ENCODE assay signal across 13 cellular contexts in the genomic region with DNA sequence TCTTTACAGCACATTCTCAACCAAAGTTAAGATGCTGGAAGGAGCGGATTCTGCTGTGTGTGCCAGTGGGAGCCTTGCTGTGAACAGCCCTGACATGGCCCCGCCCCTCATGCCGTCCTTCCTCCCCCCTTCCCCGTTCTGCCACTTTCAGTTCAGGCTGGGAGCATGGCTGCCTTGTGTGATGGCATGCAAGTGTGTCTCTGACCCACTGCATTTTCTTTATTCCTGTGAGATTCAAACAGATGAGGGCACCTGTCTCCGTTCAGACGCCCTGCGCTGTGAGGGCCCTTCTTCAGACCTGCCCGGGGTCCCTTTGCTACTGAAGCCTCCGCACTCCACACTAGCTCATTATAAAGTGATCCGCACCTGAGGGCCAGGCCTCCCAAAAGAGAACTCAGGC.
A peak's percentile ranks its signal among the peaks of the same experiment; 100 is the strongest.
DNase-seq lines count a peak whose midpoint lies in the region; ATAC-seq and TF ChIP-seq lines count a peak whose summit lies in the region.
"Had no signal": no experiment of that assay in that cellular context is flagged by ENCODE, and none has a peak within 500 bp of the region (broad histone marks: within the 10 kb centered on the region; RNA-seq: fewer than 3 reads in every experiment).

No MANE protein-coding gene starts in this region.

- H3K9me3 ChIP-seq in RWPE2 (ENCODE audit: severe bottlenecking), result no peaks in the 10 kb centered on the region
- H3K9me3 ChIP-seq in neuronal stem cell (replicated peaks in 1 of 2; ENCODE audit: control insufficient read depth in 2 of 2, insufficient read depth in 1 of 2, low read depth in 1 of 2, low read length in 2 of 2), result peaks cover 0 to 4% of the 10 kb centered on the region in 2 donors

- peaks cover 15 to 17% of the 10 kb centered on the region in 2 donors for H3K4me1 Mint-ChIP-seq in stimulated activated naive B cell treated with anti-CD40 and anti-IgM and Interleukin-4, amounts not matched to agents 10 μg/mL and 1 μg/mL and 100 μg/mL, for 72 hours
- H3K4me1 Mint-ChIP-seq in T-helper 2 cell treated with Interferon-gamma antibody and Interleukin-4, amounts not matched to agents 5 μg/mL and 100 μg/mL, for 36 hours (ENCODE audit: low read depth), result peaks cover 9% of the 10 kb centered on the region

- H3K79me1 ChIP-seq in neuronal stem cell (ENCODE audit: low read depth, low read length), result peaks cover 16% of the 10 kb centered on the region

- WGBS in neuronal stem cell (ENCODE audit: extremely low coverage in 2 of 2, insufficient read length in 2 of 2, insufficient replicate concordance in 1 of 2), 2 donors, result no CpG with 5 or more reads among the region's 10 CpGs

- no peak overlapping the region for H2BK12ac ChIP-seq in neuronal stem cell (ENCODE audit: low read length)

- peaks cover 38 to 60% of the 10 kb centered on the region in 2 donors for H3K36me3 Mint-ChIP-seq in stimulated activated naive B cell treated with anti-CD40 and anti-IgM and Interleukin-4, amounts not matched to agents 10 μg/mL and 1 μg/mL and 100 μg/mL, for 72 hours
- H3K36me3 Mint-ChIP-seq in T-helper 2 cell treated with Interferon-gamma antibody and Interleukin-4, amounts not matched to agents 5 μg/mL and 100 μg/mL, for 36 hours (ENCODE audit: low read depth), result peaks cover 27% of the 10 kb centered on the region

- H4K8ac ChIP-seq in neuronal stem cell (ENCODE audit: low read depth, low read length), result no peak overlapping the region

- no peak for TF ChIP-seq CTCF in RWPE2 (IDR thresholded peaks at IDR 0.05; ENCODE audit: poor library complexity, severe bottlenecking)

- H2AFZ ChIP-seq in neuronal stem cell (ENCODE audit: low read length), result no peak overlapping the region
- H2AFZ ChIP-seq: GM23248 had no signal

- peak overlapping the region; percentile 71 for H2AK5ac ChIP-seq in neuronal stem cell (ENCODE audit: low read depth, low read length)

- H2BK5ac ChIP-seq in neuronal stem cell (ENCODE audit: low read length), result peak overlapping the region; percentile 39

- H3K9ac ChIP-seq in neuronal stem cell (ENCODE audit: low read depth, low read length, poor library complexity), result no peak overlapping the region
- H3K9ac ChIP-seq: BLaER1, GM23248 had no signal

- H3K36me3 ChIP-seq in RWPE2 (ENCODE audit: low read depth) (peaks cover 21% of the 10 kb centered on the region), neuronal stem cell (replicated peaks in 1 of 2; ENCODE audit: control insufficient read depth in 2 of 2, insufficient read depth in 2 of 2, low read length in 2 of 2) (peaks cover 13 to 50% of the 10 kb centered on the region in 2 donors)

- ATAC-seq in RWPE2 (ENCODE audit: low read depth), result no peak
- no peak for ATAC-seq in stimulated activated naive B cell treated with anti-CD40 and anti-IgM and Interleukin-4, amounts not matched to agents 10 μg/mL and 1 μg/mL and 100 μg/mL, for 72 hours (replicated peaks)

- no peak overlapping the region for H3K14ac ChIP-seq in neuronal stem cell (ENCODE audit: low read length)

- no peak overlapping the region for H3K4me3 ChIP-seq in RWPE2 (ENCODE audit: severe bottlenecking)
- H3K4me3 ChIP-seq in neuronal stem cell (ENCODE audit: low read length in 2 of 2), result no peak overlapping the region
- H3K4me3 ChIP-seq: BLaER1, GM23248 had no signal

- DNase-seq in activated effector memory CD4-positive, alpha-beta T cell treated with anti-CD3 and anti-CD28 coated beads, Interleukin-2, amount 50 U/mL, for 16 hours, result peak; percentile 31
- no peak for DNase-seq in activated effector memory CD4-positive, alpha-beta T cell treated with Interleukin-2 at 50 U/mL for 16 hours
- peak; percentile 80 for DNase-seq in RWPE2 (ENCODE audit: low spot score)
- DNase-seq in neuronal stem cell (ENCODE audit: low spot score), result no peak
- no peak for DNase-seq in stimulated activated naive B cell treated with anti-CD40 and anti-IgM and Interleukin-4, amounts not matched to agents 10 μg/mL and 1 μg/mL and 100 μg/mL, for 72 hours
- DNase-seq in T-helper 2 cell treated with Interferon-gamma antibody and Interleukin-4, amounts not matched to agents 5 μg/mL and 100 μg/mL, for 36 hours (ENCODE audit: low spot score), result no peak
- no peak for DNase-seq in NCI-H510A treated with DMSO at 0.1 percent for 48 hours (lab: John Stamatoyannopoulos, UW)
- DNase-seq: 8988T; AML-193; CD8-positive, alpha-beta memory T cell; GM23248; H7 had no signal

- peaks cover 4 to 5% of the 10 kb centered on the region in 2 donors for H3K9me3 Mint-ChIP-seq in stimulated activated naive B cell treated with anti-CD40 and anti-IgM and Interleukin-4, amounts not matched to agents 10 μg/mL and 1 μg/mL and 100 μg/mL, for 72 hours
- H3K9me3 Mint-ChIP-seq in T-helper 2 cell treated with Interferon-gamma antibody and Interleukin-4, amounts not matched to agents 5 μg/mL and 100 μg/mL, for 36 hours, result peaks cover 10% of the 10 kb centered on the region

- H3K23ac ChIP-seq in neuronal stem cell (ENCODE audit: low read depth, low read length, poor library complexity), result peak overlapping the region; percentile 91

- H3K4me3 Mint-ChIP-seq in stimulated activated naive B cell treated with anti-CD40 and anti-IgM and Interleukin-4, amounts not matched to agents 10 μg/mL and 1 μg/mL and 100 μg/mL, for 72 hours, result no peak overlapping the region
- H3K4me3 Mint-ChIP-seq in T-helper 2 cell treated with Interferon-gamma antibody and Interleukin-4, amounts not matched to agents 5 μg/mL and 100 μg/mL, for 36 hours, result no peak overlapping the region
- H3K4me3 Mint-ChIP-seq: CD8-positive, alpha-beta memory T cell had no signal

- H3K4me1 ChIP-seq in RWPE2 (ENCODE audit: insufficient read depth, poor library complexity, severe bottlenecking) (no peaks in the 10 kb centered on the region), neuronal stem cell (ENCODE audit: control insufficient read depth in 2 of 2, insufficient read depth in 1 of 2, low read depth in 1 of 2, low read length in 2 of 2) (peaks cover 2 to 19% of the 10 kb centered on the region in 2 donors)
- H3K4me1 ChIP-seq: BLaER1 had no signal

- H3K27me3 Mint-ChIP-seq in stimulated activated naive B cell treated with anti-CD40 and anti-IgM and Interleukin-4, amounts not matched to agents 10 μg/mL and 1 μg/mL and 100 μg/mL, for 72 hours, result no peaks in the 10 kb centered on the region
- no peaks in the 10 kb centered on the region for H3K27me3 Mint-ChIP-seq in T-helper 2 cell treated with Interferon-gamma antibody and Interleukin-4, amounts not matched to agents 5 μg/mL and 100 μg/mL, for 36 hours (ENCODE audit: low read depth)

- H3K4ac ChIP-seq in neuronal stem cell (ENCODE audit: low read length), result no peak overlapping the region

- no peak overlapping the region for H2BK15ac ChIP-seq in neuronal stem cell (ENCODE audit: low read length)

- H3K27me3 ChIP-seq in RWPE2 (ENCODE audit: insufficient read depth, poor library complexity, severe bottlenecking) (no peaks in the 10 kb centered on the region), neuronal stem cell (ENCODE audit: control insufficient read depth in 3 of 3, insufficient read depth in 3 of 3, low read depth in 1 of 3, low read length in 3 of 3) (no peaks in the 10 kb centered on the region)
- H3K27me3 ChIP-seq: BLaER1 had no signal

- H4K91ac ChIP-seq in neuronal stem cell (ENCODE audit: low read depth, low read length, poor library complexity), result no peak overlapping the region

- H3K27ac Mint-ChIP-seq in stimulated activated naive B cell treated with anti-CD40 and anti-IgM and Interleukin-4, amounts not matched to agents 10 μg/mL and 1 μg/mL and 100 μg/mL, for 72 hours, result peak overlapping the region; percentile 77
- H3K27ac Mint-ChIP-seq in T-helper 2 cell treated with Interferon-gamma antibody and Interleukin-4, amounts not matched to agents 5 μg/mL and 100 μg/mL, for 36 hours, result no peak overlapping the region
- H3K27ac Mint-ChIP-seq: CD8-positive, alpha-beta memory T cell had no signal

- no peak overlapping the region for H2BK120ac ChIP-seq in neuronal stem cell (ENCODE audit: low read depth, low read length)

- H3K27ac ChIP-seq in RWPE2 (ENCODE audit: poor library complexity, severe bottlenecking) (no peak overlapping the region), neuronal stem cell (replicated peaks; ENCODE audit: low read length) (no peak overlapping the region)
- H3K27ac ChIP-seq: BLaER1, GM23248 had no signal

- no peak overlapping the region for H3K4me2 ChIP-seq in neuronal stem cell (ENCODE audit: insufficient read depth, low read length, poor library complexity, severe bottlenecking)
- H3K4me2 ChIP-seq: BLaER1 had no signal

- peak overlapping the region; percentile 57 for H3K18ac ChIP-seq in neuronal stem cell (ENCODE audit: low read length)

Comparison
In these comparisons a context has a peak if more than half of its experiments do, and no peak if none do; other contexts are left out.
1. DNase-seq: peak in activated effector memory CD4-positive, alpha-beta T cell treated with anti-CD3 and anti-CD28 coated beads, Interleukin-2, amount 50 U/mL, for 16 hours (single experiment) and RWPE2 (single experiment); none in activated effector memory CD4-positive, alpha-beta T cell treated with Interleukin-2 at 50 U/mL for 16 hours (single experiment), neuronal stem cell (single experiment), stimulated activated naive B cell treated with anti-CD40 and anti-IgM and Interleukin-4, amounts not matched to agents 10 μg/mL and 1 μg/mL and 100 μg/mL, for 72 hours (single experiment), T-helper 2 cell treated with Interferon-gamma antibody and Interleukin-4, amounts not matched to agents 5 μg/mL and 100 μg/mL, for 36 hours (single experiment) and NCI-H510A treated with DMSO at 0.1 percent for 48 hours (single experiment).